In genomic region chr3:106265704-106266103, GRCh38 we compare ENCODE assay signal across 28 cellular contexts.
"Had no signal": no experiment of that assay in that cellular context is flagged by ENCODE, and none has a peak within 500 bp of the region (broad histone marks: within the 10 kb centered on the region; RNA-seq: fewer than 3 reads in every experiment).

No MANE protein-coding gene starts in this region.

- H3K4me3 Mint-ChIP-seq: naive thymus-derived CD4-positive, alpha-beta T cell; natural killer cell treated with Interleukin-12 subunit alpha and Interleukin-12 subunit beta and Interleukin-15 and Interleukin-18, amount 100 ng/mL, for 72 hours; stimulated activated naive B cell treated with anti-CD40 and anti-IgM and Interleukin-4, amounts not matched to agents 10 μg/mL and 1 μg/mL and 100 μg/mL, for 72 hours had no signal

- H3K9me3 ChIP-seq: left ventricle myocardium inferior, mucosa of descending colon, pancreas, prostate gland, stomach, testis, thyroid gland, transverse colon, upper lobe of left lung, vagina had no signal

- H3K4me1 ChIP-seq: left ventricle myocardium inferior, prostate gland, testis, thyroid gland, transverse colon, upper lobe of left lung, vagina had no signal

- H3K27me3 ChIP-seq: pancreas, stomach, testis, thyroid gland, transverse colon, upper lobe of left lung, vagina had no signal

- H3K27ac ChIP-seq: left ventricle myocardium inferior, pancreas, prostate gland, skin epidermis, stomach, testis, thyroid gland, transverse colon, upper lobe of left lung, vagina had no signal

- H3K9me3 Mint-ChIP-seq: natural killer cell treated with Interleukin-12 subunit alpha and Interleukin-12 subunit beta and Interleukin-15 and Interleukin-18, amount 100 ng/mL, for 72 hours had no signal

- H3K4me3 ChIP-seq: left ventricle myocardium inferior, lung, mucosa of descending colon, pancreas, prostate gland, skin epidermis, stomach, testis, thyroid gland, transverse colon, upper lobe of left lung, vagina had no signal

- H3K27ac Mint-ChIP-seq: naive thymus-derived CD4-positive, alpha-beta T cell; natural killer cell treated with Interleukin-12 subunit alpha and Interleukin-12 subunit beta and Interleukin-15 and Interleukin-18, amount 100 ng/mL, for 72 hours; stimulated activated naive B cell treated with anti-CD40 and anti-IgM and Interleukin-4, amounts not matched to agents 10 μg/mL and 1 μg/mL and 100 μg/mL, for 72 hours had no signal

- H3K36me3 Mint-ChIP-seq: natural killer cell treated with Interleukin-12 subunit alpha and Interleukin-12 subunit beta and Interleukin-15 and Interleukin-18, amount 100 ng/mL, for 72 hours; stimulated activated naive B cell treated with anti-CD40 and anti-IgM and Interleukin-4, amounts not matched to agents 10 μg/mL and 1 μg/mL and 100 μg/mL, for 72 hours had no signal

- ATAC-seq: mucosa of descending colon; naive thymus-derived CD4-positive, alpha-beta T cell; pancreas; right cardiac atrium; sciatic nerve; stimulated activated naive B cell treated with anti-CD40 and anti-IgM and Interleukin-4, amounts not matched to agents 10 μg/mL and 1 μg/mL and 100 μg/mL, for 72 hours; stimulated activated naive CD8-positive, alpha-beta T cell treated with anti-CD3 and anti-CD28 coated beads, Interleukin-15, Interleukin-2, amounts not matched to agents 100 U/mL and 50 U/mL, for 24 hours had no signal

- H3K27me3 Mint-ChIP-seq: naive thymus-derived CD4-positive, alpha-beta T cell; stimulated activated naive B cell treated with anti-CD40 and anti-IgM and Interleukin-4, amounts not matched to agents 10 μg/mL and 1 μg/mL and 100 μg/mL, for 72 hours had no signal

- H3K36me3 ChIP-seq: left ventricle myocardium inferior, pancreas, prostate gland, stomach, thyroid gland, transverse colon, upper lobe of left lung, vagina had no signal

- DNase-seq: islet precursor cell; left ventricle myocardium inferior; mesendoderm; midbrain; mucosa of descending colon; naive thymus-derived CD4-positive, alpha-beta T cell; nucleus accumbens; pancreas; posterior cingulate gyrus; retina; right cardiac atrium; stimulated activated CD4-positive, alpha-beta T cell treated with anti-CD3 and anti-CD28 coated beads, Interleukin-12 subunit alpha, Interleukin-12 subunit beta, amount 100 ng/mL, for 4 hours; stimulated activated CD4-positive, alpha-beta T cell treated with anti-CD3 and anti-CD28 coated beads, Interleukin-15, amount 100 ng/mL, for 24 hours; stimulated activated CD4-positive, alpha-beta T cell treated with anti-CD3 and anti-CD28 coated beads, Interleukin-2, amount 100 ng/mL, for 24 hours; stimulated activated CD4-positive, alpha-beta T cell treated with anti-CD3 and anti-CD28 coated beads, Interleukin-4, amount 100 ng/mL, for 1 hour; stimulated activated naive B cell treated with anti-CD40 and anti-IgM and Interleukin-4, amounts not matched to agents 10 μg/mL and 1 μg/mL and 100 μg/mL, for 72 hours; stimulated activated naive CD8-positive, alpha-beta T cell treated with anti-CD3 and anti-CD28 coated beads, Interleukin-15, Interleukin-2, amounts not matched to agents 100 U/mL and 50 U/mL, for 24 hours; stomach; testis; thyroid gland; transverse colon; upper lobe of left lung had no signal
